In the genomic region with DNA sequence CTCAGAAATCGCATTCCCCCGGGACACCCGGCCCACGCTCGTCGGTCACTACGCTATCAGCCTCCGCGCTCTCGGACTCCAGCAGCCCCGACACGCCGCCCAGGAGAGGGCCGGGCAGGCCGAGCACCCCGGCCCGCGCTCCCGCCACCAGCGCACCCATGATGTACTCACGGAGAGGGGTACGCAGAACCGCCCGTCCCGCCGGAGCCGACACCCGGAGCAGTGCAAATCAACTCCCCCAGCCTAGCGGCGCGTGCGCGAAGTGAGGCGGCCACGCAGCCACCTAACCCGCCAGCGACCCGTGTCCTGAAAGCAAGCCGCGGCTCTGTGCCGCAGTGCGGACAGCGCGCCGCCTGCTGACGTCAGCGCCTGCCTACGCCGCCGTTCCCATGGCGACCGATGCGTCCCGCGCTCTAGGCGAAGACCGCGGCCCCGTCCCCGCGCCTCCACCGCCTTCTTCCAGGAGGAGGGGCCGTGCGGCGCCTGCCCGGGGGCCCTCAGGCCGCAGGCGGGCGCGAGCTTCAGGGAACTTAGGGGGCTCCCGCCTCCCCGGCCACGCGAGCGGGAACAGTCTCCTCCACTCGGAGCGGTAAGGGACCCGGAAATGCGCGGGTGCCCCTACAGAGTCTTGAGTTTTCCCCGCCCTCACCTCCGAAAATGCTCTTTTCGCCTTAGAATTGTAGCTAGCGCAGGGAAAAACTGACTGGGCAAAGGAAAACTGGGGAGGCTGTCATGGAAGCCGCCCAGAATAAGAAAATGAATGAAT, we compare ENCODE assay signal across 8 cellular contexts. TPM values are rescaled to one million over a fixed set of nuclear protein-coding genes. Genes with fewer than 3 reads are reported as not detected.
DNase-seq lines count a peak whose midpoint lies in the region; ATAC-seq and TF ChIP-seq lines count a peak whose summit lies in the region.

TSS of gene AHI1 (minus strand) at position 329 of the 766 bp plus-strand sequence. CDS start 5,503 bp downstream, outside the sequence.

- H3K27me3 ChIP-seq in BJ (ENCODE audit: control insufficient read depth, insufficient read depth, low read length) (no peaks in the 10 kb centered on the region), layer of hippocampus (ENCODE audit: control insufficient read depth, insufficient read depth, low read length) (no peaks in the 10 kb centered on the region)

- ATAC-seq in HG03354 (IDR thresholded peaks at IDR 0.05; ENCODE audit: poor library complexity, severe bottlenecking, unreplicated experiment) = peak; percentile 94

- peak; percentile 85 for TF ChIP-seq POLR2A in GM19099 (IDR thresholded peaks at IDR 0.05; ENCODE audit: extremely low read depth, insufficient read length, low read depth)

- peak within 1 kb of the TSS; percentile 72 for H3K4me3 ChIP-seq in BJ (ENCODE audit: low read depth, low read length)
- H3K4me3 ChIP-seq in choroid plexus epithelial cell (ENCODE audit: low read depth, low read length) = peak within 1 kb of the TSS; percentile 92

- DNase-seq in BJ (ENCODE audit: low read depth) (peak; percentile 56), NCI-H510A (lab: John Stamatoyannopoulos, UW) (peak; percentile 84), choroid plexus epithelial cell (ENCODE audit: low read depth) (peak; percentile 95)
- DNase-seq in activated CD4-positive, alpha-beta T cell treated with anti-CD3 and anti-CD28 coated beads for 24 hours (ENCODE audit: low read depth in 2 of 2) = peak; percentile 79 to 86
- DNase-seq in stimulated activated CD4-positive, alpha-beta T cell treated with anti-CD3 and anti-CD28 coated beads, Interleukin-1b, Interleukin-23, amount 100 ng/mL, for 4 hours (ENCODE audit: low read depth in 2 of 2) = peak; percentile 77 to 88

- POLR2A ChIA-PET in BJ (lab: Charles Lee) = interaction anchor here (1.3 kb wide), 1 partner anchor 792 kb away, joined by 5 read pairs; the partner anchor contains the start of gene BCLAF1

- no peaks in the 10 kb centered on the region for H3K36me3 ChIP-seq in BJ (ENCODE audit: control insufficient read depth, insufficient read depth, low read length)

- H3K27ac ChIP-seq in layer of hippocampus (ENCODE audit: low read depth, low read length) = peak within 1 kb of the TSS; percentile 97

- TF ChIP-seq CTCF in BJ (IDR thresholded peaks at IDR 0.05; ENCODE audit: insufficient read depth, low read depth, low read length) (no peak), choroid plexus epithelial cell (conservative IDR thresholded peaks at IDR 0.05; ENCODE audit: low read depth, low read length) (no peak)

- CTCF ChIA-PET in BJ (lab: Yijun Ruan, JAX) = interaction anchor here (1.2 to 1.8 kb wide), 2 partner anchors 729 to 791 kb away, joined by 3 to 9 read pairs; no protein-coding TSS in a partner anchor

RNA-seq across cellular contexts. Expression of gene AHI1, which starts in this region (rescaled TPM):
- polyA plus RNA-seq in BJ (2011; rRNA removed) = 7.9 and 15.8 TPM in 2 replicates
- polyA minus RNA-seq in BJ (2011; rRNA and poly(A)+ RNA removed) = 9.2 and 13.0 TPM in 2 replicates

Comparison
In these comparisons a context has a peak if more than half of its experiments do, and no peak if none do; other contexts are left out.
1. Peak in every context shown above with its lines: DNase-seq, ATAC-seq, H3K4me3 ChIP-seq and H3K27ac ChIP-seq.